1 cellular context compared by ENCODE assay signal in the genomic region with DNA sequence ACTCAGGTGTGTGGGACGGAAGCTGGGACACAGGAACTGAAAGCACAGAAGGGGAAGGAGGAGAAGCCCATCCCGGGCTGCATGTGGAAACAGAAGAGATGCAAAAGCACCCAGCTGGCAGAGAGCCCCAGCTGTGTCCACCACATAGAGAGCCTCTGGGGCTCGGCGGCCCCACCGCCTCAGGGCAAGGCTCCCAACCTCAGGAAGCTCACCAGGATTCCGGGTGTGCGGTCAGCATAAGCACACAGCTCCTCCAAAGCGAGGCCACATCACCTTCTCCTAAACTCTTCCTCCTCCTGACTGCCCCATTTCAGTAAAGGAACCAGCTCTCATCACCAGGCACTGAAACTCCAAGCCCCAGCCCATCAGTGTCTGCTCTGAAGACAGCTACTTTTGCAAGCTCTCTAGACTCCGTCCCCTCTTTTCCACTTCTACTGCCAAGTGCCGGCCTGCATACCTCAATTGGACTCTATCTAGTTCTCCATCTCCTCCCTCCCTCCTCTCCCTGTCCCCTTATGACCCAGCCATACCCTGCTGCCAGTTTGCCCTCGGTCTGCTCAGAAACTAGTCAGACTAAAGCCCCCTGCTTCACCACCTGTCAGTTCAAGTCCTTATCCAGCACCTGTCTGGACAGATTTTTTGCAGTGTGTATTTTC.
TF ChIP-seq lines count a peak whose summit lies in the region.

No MANE protein-coding gene starts in this region.

TF ChIP-seq in HEK293, 187 proteins besides CTCF, POLR2A, EP300 and RAD21 (continued from another document):
- TF ChIP-seq PRDM10 (tag by site-specific recombination; IDR thresholded peaks at IDR 0.05) (peak; percentile 19; the same call in 1 of the 2 replicates), OVOL3 (tag by site-specific recombination; IDR thresholded peaks at IDR 0.05) (no peak), SP2 (tag by site-specific recombination; IDR thresholded peaks at IDR 0.05) (no peak), ZIC2 (tag by site-specific recombination; IDR thresholded peaks at IDR 0.05) (peak; percentile 75)
